In the genomic region with DNA sequence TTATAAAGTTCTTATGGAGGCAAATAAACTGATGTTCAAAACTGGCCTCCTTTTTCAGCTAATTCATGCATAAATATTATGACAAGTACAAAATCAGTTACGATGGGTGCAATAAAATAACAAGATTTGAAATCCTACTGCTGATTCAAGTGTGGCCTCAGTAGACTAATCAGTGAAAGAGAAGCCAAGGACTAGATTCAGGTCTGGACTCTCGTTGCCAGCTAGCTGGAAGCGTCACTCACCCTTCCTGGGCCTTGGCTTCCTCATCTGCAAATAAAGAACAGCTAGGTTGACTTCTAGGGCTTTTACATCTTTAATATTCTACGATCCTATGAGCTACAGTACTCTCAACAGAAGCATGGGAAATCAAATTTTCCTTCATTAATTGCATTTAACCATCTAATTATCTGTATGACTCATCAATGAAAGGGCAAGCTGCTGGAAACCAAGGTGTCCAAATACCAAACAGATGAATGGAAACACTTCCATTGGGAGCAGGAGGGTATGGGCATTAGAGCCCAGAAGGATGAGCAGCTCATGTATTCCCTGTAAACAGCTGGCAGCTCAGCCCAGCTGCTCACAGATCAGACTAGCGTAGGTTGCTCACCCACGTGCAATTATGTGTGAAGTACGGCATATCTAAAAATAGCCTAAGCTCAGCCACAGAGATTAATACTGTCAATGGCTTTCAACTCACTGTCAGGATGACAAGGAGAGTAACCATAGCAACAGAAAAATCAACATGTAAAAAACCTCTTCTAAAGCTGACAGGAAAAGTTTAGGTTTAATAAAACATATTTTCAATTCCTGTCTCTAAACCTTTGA, we compare ENCODE assay signal across 8 cellular contexts.
DNase-seq lines count a peak whose midpoint lies in the region; ATAC-seq and TF ChIP-seq lines count a peak whose summit lies in the region.

No MANE protein-coding gene starts in this region.

- H4K20me1 ChIP-seq in GM23248 (ENCODE audit: insufficient read depth), result no peaks in the 10 kb centered on the region

- H3K9me3 ChIP-seq in GM23248 (ENCODE audit: low read depth), result no peaks in the 10 kb centered on the region
- H3K9me3 ChIP-seq in heart left ventricle, result no peaks in the 10 kb centered on the region
- H3K9me3 ChIP-seq in thyroid gland, result no peaks in the 10 kb centered on the region

- intact Hi-C loops in heart left ventricle (cut with DNase I), result no loop called here
- intact Hi-C loops in thyroid gland (cut with DNase I), result no loop called here

- H3K4me1 ChIP-seq in GM23248 (ENCODE audit: insufficient read depth) (peaks cover 34% of the 10 kb centered on the region), heart left ventricle (peaks cover 0 to 51% (median 25%) of the 10 kb centered on the region in 12 donors), thyroid gland (no peaks in the 10 kb centered on the region)

- WGBS in GM23248 (ENCODE audit: low coverage in 1 of 2, low lambda C conversion rate in 2 of 2, missing lambda C conversion rate in 2 of 2), 2 experiments, result 70 to 71% methylated on average over 7 of the region's 7 CpGs
- WGBS in heart left ventricle, 4 donors, result 57 to 73% (median 65%) methylated on average over 7 of the region's 7 CpGs
- 77 to 89% methylated on average over 7 of the region's 7 CpGs for WGBS in thyroid gland, 2 donors

- in situ Hi-C loops in GM23248 (cut with MboI), result no loop called here

- no peak overlapping the region for H2AFZ ChIP-seq in GM23248

- no peak overlapping the region for H3K4me2 ChIP-seq in GM23248 (ENCODE audit: unreplicated experiment)

- H3K79me2 ChIP-seq in GM23248 (ENCODE audit: insufficient read depth), result no peaks in the 10 kb centered on the region

- H3K4me3 ChIP-seq in GM23248, result no peak overlapping the region
- no peak overlapping the region for H3K4me3 ChIP-seq in heart left ventricle
- no peak overlapping the region for H3K4me3 ChIP-seq in thyroid gland (replicated peaks in 1 of 3)

- POLR2A ChIA-PET in GM10248 (lab: Yijun Ruan, JAX), result interaction anchor here (0.9 to 1.2 kb wide), 2 partner anchors 10 to 28 kb away, joined by 4 read pairs; no protein-coding TSS in a partner anchor

- peaks cover 13% of the 10 kb centered on the region; the same call in 1 of the 2 replicates for H3F3A ChIP-seq in GM23248 (ENCODE audit: insufficient read depth)

- no peak for TF ChIP-seq CTCF in GM10248 (IDR thresholded peaks at IDR 0.05; ENCODE audit: control extremely low read depth, extremely low read depth, low read depth, missing control alignments)
- no peak for TF ChIP-seq CTCF in heart left ventricle (IDR thresholded peaks at IDR 0.05)
- no peak for TF ChIP-seq CTCF in thyroid gland (IDR thresholded peaks at IDR 0.05)

- TF ChIP-seq POLR2A in heart left ventricle (IDR thresholded peaks at IDR 0.05) (no peak), thyroid gland (IDR thresholded peaks at IDR 0.05) (no peak)

- no peaks in the 10 kb centered on the region for H3K9me2 ChIP-seq in GM23248 (ENCODE audit: insufficient read depth)

- H3K9ac ChIP-seq in GM23248, result no peak overlapping the region

- H3K27ac ChIP-seq in GM23248, result no peak overlapping the region
- peak overlapping the region in 1 of 12 donors; percentile 0 for H3K27ac ChIP-seq in heart left ventricle
- no peak overlapping the region for H3K27ac ChIP-seq in thyroid gland

- H3K36me3 ChIP-seq in GM23248 (ENCODE audit: low read depth), result no peaks in the 10 kb centered on the region
- H3K36me3 ChIP-seq in heart left ventricle, result peaks cover 0 to 18% (median 13%) of the 10 kb centered on the region in 9 donors
- H3K36me3 ChIP-seq in thyroid gland, result no peaks in the 10 kb centered on the region

- CTCF ChIA-PET in GM10248 (lab: Yijun Ruan, JAX), result interaction anchor here (1.1 to 3.0 kb wide), 7 partner anchors 9 to 295 kb away, joined by 3 to 8 read pairs (median 5); partner anchors contain the start of gene PLCL2

- peak; percentile 70 to 89 (median 88) for ATAC-seq in heart left ventricle

- H3K27me3 ChIP-seq in GM23248 (replicated peaks; ENCODE audit: insufficient read depth), result no peaks in the 10 kb centered on the region
- H3K27me3 ChIP-seq in heart left ventricle, result no peaks in the 10 kb centered on the region
- no peaks in the 10 kb centered on the region for H3K27me3 ChIP-seq in thyroid gland

- DNase-seq in GM10248 (ENCODE audit: extremely low spot score) (peak; percentile 54), GM23248 (peak; percentile 47), NCI-H146 treated with DMSO at 0.1 percent for 48 hours (lab: John Stamatoyannopoulos, UW; ENCODE audit: unreplicated experiment) (peak; percentile 36), heart left ventricle (peak in 4 of 5 donors; percentile 30 to 58 (median 49)), amniotic stem cell (lab: John Stamatoyannopoulos, UW) (no peak), OCI-M2 (lab: John Stamatoyannopoulos, UW; ENCODE audit: unreplicated experiment) (no peak), thyroid gland (no peak)
- no peak for DNase-seq in NK-92 treated with Interleukin-12 subunit alpha and Interleukin-12 subunit beta, amount 100 ng/mL, for 24 hours (lab: John Stamatoyannopoulos, UW)

Comparison
In these comparisons a context has a peak if more than half of its experiments do, and no peak if none do; other contexts are left out.
1. DNase-seq: peak in GM10248 (single experiment), GM23248 (single experiment), NCI-H146 treated with DMSO at 0.1 percent for 48 hours (single experiment) and heart left ventricle (4 of 5); none in amniotic stem cell (single experiment), OCI-M2 (single experiment), NK-92 treated with Interleukin-12 subunit alpha and Interleukin-12 subunit beta, amount 100 ng/mL, for 24 hours (single experiment) and thyroid gland (0 of 2).